ENCODE assay signal across 8 cellular contexts in genomic region chr16:21501869-21502667, GRCh38.
DNase-seq lines count a peak whose midpoint lies in the region; TF ChIP-seq lines count a peak whose summit lies in the region.

No MANE protein-coding gene starts in this region.

- peak overlapping the region; percentile 79 for H3K9ac ChIP-seq in Loucy (ENCODE audit: low read depth, low read length, poor library complexity, severe bottlenecking)

- H3K27ac ChIP-seq in osteoblast (ENCODE audit: low read depth, low read length), result peak overlapping the region; percentile 72
- peak overlapping the region; percentile 95 to 99 for H3K27ac ChIP-seq in testis

- no peaks in the 10 kb centered on the region for H3K27me3 ChIP-seq in H7 (ENCODE audit: control insufficient read depth, insufficient read depth, low read length)
- H3K27me3 ChIP-seq in Loucy (ENCODE audit: insufficient read depth, low read length, poor library complexity, severe bottlenecking), result no peaks in the 10 kb centered on the region
- no peaks in the 10 kb centered on the region for H3K27me3 ChIP-seq in osteoblast (ENCODE audit: insufficient read depth, low read length)
- H3K27me3 ChIP-seq in testis, result no peaks in the 10 kb centered on the region

- DNase-seq in GM03348 (ENCODE audit: low spot score) (peak; percentile 95), H7 (peak; percentile 99), SKM-1 (lab: John Stamatoyannopoulos, UW; ENCODE audit: unreplicated experiment) (peak; percentile 43), head of caudate nucleus (peak; percentile 74 to 99 (median 96)), osteoblast (ENCODE audit: insufficient read length, low spot score, missing footprints) (peak; percentile 99), testis (peak; percentile 93)
- DNase-seq in activated naive CD8-positive, alpha-beta T cell treated with anti-CD3 and anti-CD28 coated beads for 36 hours, result peak; percentile 98

- H3K4me1 ChIP-seq in Loucy (ENCODE audit: insufficient read depth, low read length, poor library complexity, severe bottlenecking) (peaks cover 5% of the 10 kb centered on the region), osteoblast (ENCODE audit: insufficient read depth, low read length) (peaks cover 2% of the 10 kb centered on the region), testis (peaks cover 2% of the 10 kb centered on the region)

- H3F3A ChIP-seq in Loucy (ENCODE audit: low read depth), result peaks cover 3% of the 10 kb centered on the region; the same call in 1 of the 2 replicates

- H3K27ac Mint-ChIP-seq in activated naive CD8-positive, alpha-beta T cell treated with anti-CD3 and anti-CD28 coated beads for 36 hours, result peak overlapping the region; percentile 91

- H3K27me3 Mint-ChIP-seq in activated naive CD8-positive, alpha-beta T cell treated with anti-CD3 and anti-CD28 coated beads for 36 hours, result no peaks in the 10 kb centered on the region

- H3K36me3 ChIP-seq in H7 (replicated peaks; ENCODE audit: control insufficient read depth, insufficient read depth, low read length) (no peaks in the 10 kb centered on the region), Loucy (ENCODE audit: insufficient read depth, low read length) (peaks cover 9% of the 10 kb centered on the region; the same call in 1 of the 2 replicates), osteoblast (ENCODE audit: insufficient read depth, low read length) (no peaks in the 10 kb centered on the region), testis (ENCODE audit: low read depth, missing control alignments) (no peaks in the 10 kb centered on the region)

- 0 to 4% methylated on average over 44 to 56 of the region's 91 CpGs for WGBS in testis, 2 donors

- peaks cover 27% of the 10 kb centered on the region for H3K4me1 Mint-ChIP-seq in activated naive CD8-positive, alpha-beta T cell treated with anti-CD3 and anti-CD28 coated beads for 36 hours

- peak; percentile 98 for TF ChIP-seq POLR2A in testis (IDR thresholded peaks at IDR 0.05)

- TF ChIP-seq CTCF in Loucy (conservative IDR thresholded peaks at IDR 0.05; ENCODE audit: low read length), result no peak
- TF ChIP-seq CTCF in osteoblast (IDR thresholded peaks at IDR 0.05; ENCODE audit: extremely low read depth, low read depth, low read length), result no peak
- TF ChIP-seq CTCF in testis (IDR thresholded peaks at IDR 0.05), result no peak

- intact Hi-C loops in head of caudate nucleus (cut with DNase I), result no loop called here
- intact Hi-C loops in testis (cut with DNase I; ENCODE audit: low total_unique reads), result no loop called here

- H3K36me3 Mint-ChIP-seq in activated naive CD8-positive, alpha-beta T cell treated with anti-CD3 and anti-CD28 coated beads for 36 hours, result peaks cover 18% of the 10 kb centered on the region

- peak overlapping the region; percentile 85 for H3K4me3 Mint-ChIP-seq in activated naive CD8-positive, alpha-beta T cell treated with anti-CD3 and anti-CD28 coated beads for 36 hours

- peaks cover 56% of the 10 kb centered on the region for H3K79me2 ChIP-seq in Loucy (ENCODE audit: insufficient read depth, low read length)
- H3K79me2 ChIP-seq in osteoblast (ENCODE audit: insufficient read depth, low read length), result peaks cover 38% of the 10 kb centered on the region

- H4K20me1 ChIP-seq in Loucy (ENCODE audit: insufficient read depth, low read length, poor library complexity, severe bottlenecking) (peaks cover 4% of the 10 kb centered on the region), osteoblast (ENCODE audit: insufficient read depth, low read length) (peaks cover 3% of the 10 kb centered on the region)

- H3K9me3 Mint-ChIP-seq in activated naive CD8-positive, alpha-beta T cell treated with anti-CD3 and anti-CD28 coated beads for 36 hours, result no peaks in the 10 kb centered on the region

- H3K4me3 ChIP-seq in H7 (ENCODE audit: insufficient read depth, low read depth, low read length) (peak overlapping the region; percentile 86), Loucy (ENCODE audit: low read length, poor library complexity, severe bottlenecking) (peak overlapping the region; percentile 88), osteoblast (ENCODE audit: insufficient read depth, low read length) (peak overlapping the region; percentile 84), testis (peak overlapping the region; percentile 97 to 99)

- H3K4me2 ChIP-seq in Loucy (ENCODE audit: low read depth, low read length, poor library complexity, severe bottlenecking) (peak overlapping the region; percentile 23), osteoblast (ENCODE audit: insufficient read depth, low read length) (peak overlapping the region; percentile 82)

- H3K9me3 ChIP-seq in Loucy (ENCODE audit: insufficient read depth, low read depth, low read length), result no peaks in the 10 kb centered on the region
- no peaks in the 10 kb centered on the region for H3K9me3 ChIP-seq in osteoblast (ENCODE audit: low read depth, low read length)
- H3K9me3 ChIP-seq in testis, result no peaks in the 10 kb centered on the region

- H2AFZ ChIP-seq in Loucy (ENCODE audit: low read length) (peak overlapping the region; percentile 82), osteoblast (ENCODE audit: low read length) (peak overlapping the region; percentile 72)

- no peaks in the 10 kb centered on the region for H3K9me2 ChIP-seq in Loucy (replicated peaks; ENCODE audit: low read depth, low read length)

Comparison
In these comparisons a context has a peak if more than half of its experiments do, and no peak if none do; other contexts are left out.
1. Peak in every context shown above with its lines: DNase-seq, H3K4me3 ChIP-seq and H3K27ac ChIP-seq.
2. DNase-seq: peak in every context shown above with its lines; median percentile 99 in H7; 99 in osteoblast; 98 in activated naive CD8-positive, alpha-beta T cell treated with anti-CD3 and anti-CD28 coated beads for 36 hours; 96 in head of caudate nucleus; 95 in GM03348; 93 in testis; 43 in SKM-1.